ENCODE assay signal across 1 cellular context in the genomic region with DNA sequence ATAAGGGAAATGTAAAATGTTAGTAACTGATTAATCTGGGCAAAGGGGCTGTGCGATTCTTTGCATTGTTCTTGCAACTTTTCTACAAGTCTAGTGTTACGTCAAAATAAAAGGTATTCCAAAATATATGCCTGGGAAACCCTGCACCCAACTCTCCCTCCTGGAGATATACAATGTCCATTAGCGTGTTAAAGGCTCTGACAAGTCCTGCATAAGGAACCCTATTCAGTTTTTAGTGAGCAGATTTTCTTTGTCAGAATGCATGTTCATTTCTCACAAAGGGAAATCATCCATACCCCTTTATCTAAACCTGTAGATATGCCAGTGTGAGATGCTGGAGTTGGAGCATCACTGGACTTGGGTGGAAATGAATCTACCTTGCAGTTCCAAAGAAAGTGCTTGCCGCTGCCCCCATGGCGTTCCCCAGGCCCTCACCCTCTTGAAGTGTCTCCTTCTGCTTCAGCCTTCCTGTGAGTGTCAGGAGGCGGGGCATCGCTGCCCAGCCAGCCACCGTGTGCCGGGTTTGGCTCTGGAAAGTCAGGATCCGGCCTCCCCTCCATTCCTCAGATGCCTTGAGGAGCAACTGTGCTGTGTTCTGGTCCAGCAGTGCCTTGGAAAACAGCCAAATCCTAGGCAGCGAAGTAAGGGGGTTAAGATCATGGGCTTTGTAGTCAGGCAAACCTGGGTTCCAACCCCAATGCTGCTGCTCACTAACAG.
TF ChIP-seq lines count a peak whose summit lies in the region.

No MANE protein-coding gene starts in this region.

TF ChIP-seq in SK-N-SH treated with all-trans-retinoic acid at 6 μM for 48 hours, 23 proteins besides CTCF, POLR2A, EP300 and RAD21 (continued from another document):
- TF ChIP-seq, protein P1, sequence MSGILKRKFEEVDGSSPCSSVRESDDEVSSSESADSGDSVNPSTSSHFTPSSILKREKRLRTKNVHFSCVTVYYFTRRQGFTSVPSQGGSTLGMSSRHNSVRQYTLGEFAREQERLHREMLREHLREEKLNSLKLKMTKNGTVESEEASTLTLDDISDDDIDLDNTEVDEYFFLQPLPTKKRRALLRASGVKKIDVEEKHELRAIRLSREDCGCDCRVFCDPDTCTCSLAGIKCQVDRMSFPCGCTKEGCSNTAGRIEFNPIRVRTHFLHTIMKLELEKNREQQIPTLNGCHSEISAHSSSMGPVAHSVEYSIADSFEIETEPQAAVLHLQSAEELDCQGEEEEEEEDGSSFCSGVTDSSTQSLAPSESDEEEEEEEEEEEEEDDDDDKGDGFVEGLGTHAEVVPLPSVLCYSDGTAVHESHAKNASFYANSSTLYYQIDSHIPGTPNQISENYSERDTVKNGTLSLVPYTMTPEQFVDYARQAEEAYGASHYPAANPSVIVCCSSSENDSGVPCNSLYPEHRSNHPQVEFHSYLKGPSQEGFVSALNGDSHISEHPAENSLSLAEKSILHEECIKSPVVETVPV (CRISPR knock-in tag; IDR thresholded peaks at IDR 0.05) = no peak
- TF ChIP-seq, protein P2, sequence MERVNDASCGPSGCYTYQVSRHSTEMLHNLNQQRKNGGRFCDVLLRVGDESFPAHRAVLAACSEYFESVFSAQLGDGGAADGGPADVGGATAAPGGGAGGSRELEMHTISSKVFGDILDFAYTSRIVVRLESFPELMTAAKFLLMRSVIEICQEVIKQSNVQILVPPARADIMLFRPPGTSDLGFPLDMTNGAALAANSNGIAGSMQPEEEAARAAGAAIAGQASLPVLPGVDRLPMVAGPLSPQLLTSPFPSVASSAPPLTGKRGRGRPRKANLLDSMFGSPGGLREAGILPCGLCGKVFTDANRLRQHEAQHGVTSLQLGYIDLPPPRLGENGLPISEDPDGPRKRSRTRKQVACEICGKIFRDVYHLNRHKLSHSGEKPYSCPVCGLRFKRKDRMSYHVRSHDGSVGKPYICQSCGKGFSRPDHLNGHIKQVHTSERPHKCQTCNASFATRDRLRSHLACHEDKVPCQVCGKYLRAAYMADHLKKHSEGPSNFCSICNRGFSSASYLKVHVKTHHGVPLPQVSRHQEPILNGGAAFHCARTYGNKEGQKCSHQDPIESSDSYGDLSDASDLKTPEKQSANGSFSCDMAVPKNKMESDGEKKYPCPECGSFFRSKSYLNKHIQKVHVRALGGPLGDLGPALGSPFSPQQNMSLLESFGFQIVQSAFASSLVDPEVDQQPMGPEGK (CRISPR knock-in tag; IDR thresholded peaks at IDR 0.05; ENCODE audit: borderline replicate concordance) = no peak
- TF ChIP-seq TOX (CRISPR knock-in tag; IDR thresholded peaks at IDR 0.05; ENCODE audit: borderline replicate concordance) = no peak
- no peak for TF ChIP-seq GLIS3 (CRISPR knock-in tag; IDR thresholded peaks at IDR 0.05)
- no peak for TF ChIP-seq ZNF8 (CRISPR knock-in tag; IDR thresholded peaks at IDR 0.05)
- TF ChIP-seq TCF4 (CRISPR knock-in tag; IDR thresholded peaks at IDR 0.05; ENCODE audit: borderline replicate concordance) = no peak
- TF ChIP-seq CSDC2 (CRISPR knock-in tag; IDR thresholded peaks at IDR 0.05) = no peak
- TF ChIP-seq, protein P3, sequence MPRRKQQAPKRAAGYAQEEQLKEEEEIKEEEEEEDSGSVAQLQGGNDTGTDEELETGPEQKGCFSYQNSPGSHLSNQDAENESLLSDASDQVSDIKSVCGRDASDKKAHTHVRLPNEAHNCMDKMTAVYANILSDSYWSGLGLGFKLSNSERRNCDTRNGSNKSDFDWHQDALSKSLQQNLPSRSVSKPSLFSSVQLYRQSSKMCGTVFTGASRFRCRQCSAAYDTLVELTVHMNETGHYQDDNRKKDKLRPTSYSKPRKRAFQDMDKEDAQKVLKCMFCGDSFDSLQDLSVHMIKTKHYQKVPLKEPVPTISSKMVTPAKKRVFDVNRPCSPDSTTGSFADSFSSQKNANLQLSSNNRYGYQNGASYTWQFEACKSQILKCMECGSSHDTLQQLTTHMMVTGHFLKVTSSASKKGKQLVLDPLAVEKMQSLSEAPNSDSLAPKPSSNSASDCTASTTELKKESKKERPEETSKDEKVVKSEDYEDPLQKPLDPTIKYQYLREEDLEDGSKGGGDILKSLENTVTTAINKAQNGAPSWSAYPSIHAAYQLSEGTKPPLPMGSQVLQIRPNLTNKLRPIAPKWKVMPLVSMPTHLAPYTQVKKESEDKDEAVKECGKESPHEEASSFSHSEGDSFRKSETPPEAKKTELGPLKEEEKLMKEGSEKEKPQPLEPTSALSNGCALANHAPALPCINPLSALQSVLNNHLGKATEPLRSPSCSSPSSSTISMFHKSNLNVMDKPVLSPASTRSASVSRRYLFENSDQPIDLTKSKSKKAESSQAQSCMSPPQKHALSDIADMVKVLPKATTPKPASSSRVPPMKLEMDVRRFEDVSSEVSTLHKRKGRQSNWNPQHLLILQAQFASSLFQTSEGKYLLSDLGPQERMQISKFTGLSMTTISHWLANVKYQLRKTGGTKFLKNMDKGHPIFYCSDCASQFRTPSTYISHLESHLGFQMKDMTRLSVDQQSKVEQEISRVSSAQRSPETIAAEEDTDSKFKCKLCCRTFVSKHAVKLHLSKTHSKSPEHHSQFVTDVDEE (CRISPR knock-in tag; IDR thresholded peaks at IDR 0.05) = no peak
- TF ChIP-seq ISL1 (CRISPR knock-in tag; IDR thresholded peaks at IDR 0.05) = no peak
